34 cellular contexts compared by ENCODE assay signal in genomic region chrX:76014321-76014720, GRCh38.
"Had no signal": no experiment of that assay in that cellular context is flagged by ENCODE, and none has a peak within 500 bp of the region (broad histone marks: within the 10 kb centered on the region; RNA-seq: fewer than 3 reads in every experiment).

No MANE protein-coding gene starts in this region.

- H3K36me3 ChIP-seq: MG63 had no signal

- H3K9me3 ChIP-seq: MG63 had no signal

- H3K4me3 ChIP-seq: MG63 had no signal

- H3K9ac ChIP-seq: KMS-11 had no signal

- DNase-seq: Karpas-422, Kasumi-1, KG1, MG63, MV-4-11, NCI-H1048, NCI-H1092, NCI-H1092 treated with DMSO at 0.1 percent for 48 hours, NCI-H1105, NCI-H1105 treated with DMSO at 0.1 percent for 48 hours, NCI-H1417, NCI-H1417 treated with DMSO at 0.1 percent for 48 hours, NCI-H1436, NCI-H1436 treated with DMSO at 0.1 percent for 48 hours, NCI-H146, NCI-H1694, NCI-H1694 treated with DMSO at 0.1 percent for 48 hours, NCI-H187, NCI-H187 treated with DMSO at 0.1 percent for 48 hours, NCI-H1930, NCI-H2029, NCI-H2029 treated with DMSO at 0.1 percent for 48 hours, NCI-H2081, NCI-H2107, NCI-H2171, NCI-H2171 treated with DMSO at 0.1 percent for 48 hours, NCI-H2227 treated with DMSO at 0.1 percent for 48 hours, NCI-H226, NCI-H345, NCI-H446, NCI-H446 treated with DMSO at 0.1 percent for 48 hours, NCI-H510A, NCI-H510A treated with DMSO at 0.1 percent for 48 hours had no signal

- H3K27me3 ChIP-seq: MG63 had no signal

- H3K27ac ChIP-seq: KMS-11 had no signal

- H3K4me2 ChIP-seq: KMS-11 had no signal
